In genomic region chr9:72154468-72155281, GRCh38 we compare ENCODE assay signal across 1 cellular context.
TF ChIP-seq lines count a peak whose summit lies in the region.

No MANE protein-coding gene starts in this region.

TF ChIP-seq in HepG2, 621 proteins besides CTCF, POLR2A, EP300 and RAD21 (continued from another document and continues in another):
- no peak for TF ChIP-seq ZNF17 (CRISPR knock-in tag; IDR thresholded peaks at IDR 0.05)
- no peak for TF ChIP-seq HMGXB4 (CRISPR knock-in tag; IDR thresholded peaks at IDR 0.05; ENCODE audit: borderline replicate concordance in 1 of 2, low read depth in 1 of 2)
- TF ChIP-seq MEF2D (CRISPR knock-in tag; IDR thresholded peaks at IDR 0.05), result no peak
- TF ChIP-seq TRIM22 (IDR thresholded peaks at IDR 0.05), result no peak
- TF ChIP-seq TFE3 (CRISPR knock-in tag; IDR thresholded peaks at IDR 0.05), result 0 out of 2 replicates have a peak, but pooled peaks have one; percentile 20
- peak; percentile 66; the same call in 1 of the 2 replicates for TF ChIP-seq HNF4G (IDR thresholded peaks at IDR 0.05; ENCODE audit: borderline replicate concordance, low read depth, low read length)
- TF ChIP-seq HNF4G (CRISPR knock-in tag; IDR thresholded peaks at IDR 0.05; ENCODE audit: borderline replicate concordance, low read depth), result peak; percentile 69; the same call in 1 of the 2 replicates
- TF ChIP-seq SP2 (CRISPR knock-in tag; IDR thresholded peaks at IDR 0.05), result no peak
- peak; percentile 80 for TF ChIP-seq ELF3 (CRISPR knock-in tag; IDR thresholded peaks at IDR 0.05)
- TF ChIP-seq ZFP90 (CRISPR knock-in tag; IDR thresholded peaks at IDR 0.05; ENCODE audit: borderline replicate concordance), result no peak
- no peak for TF ChIP-seq HDAC1 (CRISPR knock-in tag; IDR thresholded peaks at IDR 0.05)
- TF ChIP-seq ZBTB7A (CRISPR knock-in tag; IDR thresholded peaks at IDR 0.05), result no peak
- TF ChIP-seq JUND (CRISPR knock-in tag; IDR thresholded peaks at IDR 0.05), result peak; percentile 66; the same call in 1 of the 2 replicates
- no peak for TF ChIP-seq CC2D1A (CRISPR knock-in tag; IDR thresholded peaks at IDR 0.05)
- peak; percentile 61 for TF ChIP-seq MED1 (CRISPR knock-in tag; IDR thresholded peaks at IDR 0.05)
- TF ChIP-seq HOMEZ (CRISPR knock-in tag; IDR thresholded peaks at IDR 0.05; ENCODE audit: low read depth), result 0 out of 2 replicates have a peak, but pooled peaks have one; percentile 45
- TF ChIP-seq ZNF451 (CRISPR knock-in tag; IDR thresholded peaks at IDR 0.05), result no peak
- no peak for TF ChIP-seq GATAD1 (CRISPR knock-in tag; IDR thresholded peaks at IDR 0.05)
- TF ChIP-seq GATAD2A (CRISPR knock-in tag; IDR thresholded peaks at IDR 0.05), result peak; percentile 79
- TF ChIP-seq DRAP1 (CRISPR knock-in tag; IDR thresholded peaks at IDR 0.05), result no peak
- TF ChIP-seq ARID3A (IDR thresholded peaks at IDR 0.05; ENCODE audit: low read depth, low read length), result peak; percentile 88
- TF ChIP-seq STAG1 (CRISPR knock-in tag; IDR thresholded peaks at IDR 0.05), result no peak
- TF ChIP-seq ZNF282 (IDR thresholded peaks at IDR 0.05; ENCODE audit: partially characterized antibody), result no peak
- peak; percentile 45; the same call in 1 of the 2 replicates for TF ChIP-seq RARA (CRISPR knock-in tag; IDR thresholded peaks at IDR 0.05)
- TF ChIP-seq PRMT3 (CRISPR knock-in tag; IDR thresholded peaks at IDR 0.05; ENCODE audit: borderline replicate concordance, low read depth), result no peak
- no peak for TF ChIP-seq SNAPC5 (CRISPR knock-in tag; IDR thresholded peaks at IDR 0.05; ENCODE audit: borderline replicate concordance)
- TF ChIP-seq ZFP62 (CRISPR knock-in tag; IDR thresholded peaks at IDR 0.05), result no peak
- no peak for TF ChIP-seq ERF (CRISPR knock-in tag; IDR thresholded peaks at IDR 0.05)
- TF ChIP-seq JUNB (CRISPR knock-in tag; IDR thresholded peaks at IDR 0.05; ENCODE audit: borderline replicate concordance), result peak; percentile 73; the same call in 1 of the 2 replicates
- TF ChIP-seq KMT2B (CRISPR knock-in tag; IDR thresholded peaks at IDR 0.05), result no peak
- no peak for TF ChIP-seq SOX6 (IDR thresholded peaks at IDR 0.05)
- TF ChIP-seq SOX6 (CRISPR knock-in tag; IDR thresholded peaks at IDR 0.05), result peak; percentile 86
- no peak for TF ChIP-seq ZNF563 (CRISPR knock-in tag; IDR thresholded peaks at IDR 0.05)
- TF ChIP-seq ARNT2 (CRISPR knock-in tag; IDR thresholded peaks at IDR 0.05; ENCODE audit: low read depth), result no peak
- TF ChIP-seq ZNF414 (CRISPR knock-in tag; IDR thresholded peaks at IDR 0.05), result no peak
- peak; percentile 56; the same call in 1 of the 2 replicates for TF ChIP-seq ZFP36L1 (CRISPR knock-in tag; IDR thresholded peaks at IDR 0.05)
- no peak for TF ChIP-seq ZNF567 (CRISPR knock-in tag; IDR thresholded peaks at IDR 0.05; ENCODE audit: borderline replicate concordance)
- no peak for TF ChIP-seq ZNF746 (CRISPR knock-in tag; IDR thresholded peaks at IDR 0.05)
- TF ChIP-seq ZNF12 (CRISPR knock-in tag; IDR thresholded peaks at IDR 0.05), result no peak
- no peak for TF ChIP-seq EZH2 (conservative IDR thresholded peaks at IDR 0.05; ENCODE audit: low read depth, low read length)
- TF ChIP-seq RBAK (CRISPR knock-in tag; IDR thresholded peaks at IDR 0.05), result no peak
- no peak for TF ChIP-seq GLI4 (CRISPR knock-in tag; IDR thresholded peaks at IDR 0.05; ENCODE audit: borderline replicate concordance)
- TF ChIP-seq ZBTB25 (CRISPR knock-in tag; IDR thresholded peaks at IDR 0.05), result no peak
- TF ChIP-seq SIX1 (CRISPR knock-in tag; IDR thresholded peaks at IDR 0.05; ENCODE audit: borderline replicate concordance), result no peak
- TF ChIP-seq AHDC1 (CRISPR knock-in tag; IDR thresholded peaks at IDR 0.05; ENCODE audit: borderline replicate concordance), result peak; percentile 80; the same call in 1 of the 2 replicates
- no peak for TF ChIP-seq PBX3 (CRISPR knock-in tag; IDR thresholded peaks at IDR 0.05; ENCODE audit: borderline replicate concordance)
- TF ChIP-seq FOSL1 (CRISPR knock-in tag; IDR thresholded peaks at IDR 0.05; ENCODE audit: borderline replicate concordance), result peak; percentile 66; the same call in 1 of the 2 replicates
